Comparison of ENCODE assay signal across 13 cellular contexts in the genomic region with DNA sequence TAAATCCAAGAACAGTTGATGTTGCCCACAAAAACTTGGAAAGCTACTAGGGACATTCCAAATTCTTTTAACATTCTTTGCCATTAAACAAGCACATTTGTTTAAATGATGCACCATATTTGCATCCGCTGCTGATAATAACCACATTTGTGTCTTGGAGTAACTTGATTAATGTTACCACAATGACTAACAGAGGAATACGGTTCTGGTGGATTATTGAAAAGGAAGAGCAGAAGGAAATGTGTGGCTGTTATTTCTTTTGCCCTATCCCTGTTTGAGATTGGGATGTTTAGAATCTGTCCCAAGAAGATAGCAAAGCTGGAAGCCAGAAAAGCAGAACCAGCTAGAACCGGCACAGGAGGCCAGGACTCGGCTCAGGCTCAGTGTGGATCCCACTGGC. TPM values are rescaled to one million over a fixed set of nuclear protein-coding genes. Genes with fewer than 3 reads are reported as not detected.
A peak's percentile ranks its signal among the peaks of the same experiment; 100 is the strongest.
DNase-seq lines count a peak whose midpoint lies in the region; ATAC-seq and TF ChIP-seq lines count a peak whose summit lies in the region.
"Had no signal": no experiment of that assay in that cellular context is flagged by ENCODE, and none has a peak within 500 bp of the region (broad histone marks: within the 10 kb centered on the region; RNA-seq: fewer than 3 reads in every experiment).

No MANE protein-coding gene starts in this region.

- H3K9me3 ChIP-seq in SJCRH30 (replicated peaks) (no peaks in the 10 kb centered on the region), fibroblast of lung (ENCODE audit: control insufficient read depth, insufficient read depth, low read depth, low read length) (no peaks in the 10 kb centered on the region)
- H3K9me3 ChIP-seq: HAP-1, pancreas had no signal

- H3K4me3 ChIP-seq in SJCRH30: no peak overlapping the region
- no peak overlapping the region for H3K4me3 ChIP-seq in fibroblast of lung (replicated peaks in 1 of 4; ENCODE audit: control extremely low read depth in 1 of 4, insufficient read depth in 1 of 4, low read depth in 3 of 4, low read length in 4 of 4)
- H3K4me3 ChIP-seq: HAP-1 had no signal

- no peak overlapping the region for H3K9ac ChIP-seq in fibroblast of lung (ENCODE audit: insufficient read depth, low read length)

- peak overlapping the region; percentile 9; the same call in 1 of the 2 replicates for H3K27ac ChIP-seq in SJCRH30
- H3K27ac ChIP-seq in fibroblast of lung (ENCODE audit: insufficient read depth, low read length): peak overlapping the region; percentile 15

- no peaks in the 10 kb centered on the region for H3K27me3 ChIP-seq in SJCRH30
- H3K27me3 ChIP-seq in fibroblast of lung (ENCODE audit: control insufficient read depth, insufficient read depth, low read length): no peaks in the 10 kb centered on the region
- H3K27me3 ChIP-seq: pancreas had no signal

- ATAC-seq in GM21381 (IDR thresholded peaks at IDR 0.05; ENCODE audit: unreplicated experiment): no peak

- no peaks in the 10 kb centered on the region for H4K20me1 ChIP-seq in fibroblast of lung (ENCODE audit: control insufficient read depth, extremely low read depth, insufficient read depth, low read length)

- H3K36me3 ChIP-seq in SJCRH30 (no peaks in the 10 kb centered on the region), fibroblast of lung (ENCODE audit: control insufficient read depth, insufficient read depth, low read length) (no peaks in the 10 kb centered on the region)
- H3K36me3 ChIP-seq: HAP-1, pancreas had no signal

- no peak for TF ChIP-seq CTCF in fibroblast of lung (conservative IDR thresholded peaks at IDR 0.05 in 1 of 2, IDR thresholded peaks at IDR 0.05 in 1 of 2; ENCODE audit: low read depth in 1 of 2, low read length in 2 of 2)

- H3K79me2 ChIP-seq in fibroblast of lung (ENCODE audit: control insufficient read depth, insufficient read depth, low read length): no peaks in the 10 kb centered on the region

- H3K4me1 ChIP-seq in SJCRH30 (peaks cover 12% of the 10 kb centered on the region), fibroblast of lung (ENCODE audit: control insufficient read depth, extremely low read depth, insufficient read depth, low read length) (peaks cover 13% of the 10 kb centered on the region)
- H3K4me1 ChIP-seq: HAP-1, pancreas had no signal

- H3K4me2 ChIP-seq in fibroblast of lung (ENCODE audit: extremely low read depth, insufficient read depth, low read length): peak overlapping the region; percentile 3

- H2AFZ ChIP-seq in fibroblast of lung (ENCODE audit: low read length): no peak overlapping the region

- DNase-seq in GM03348 (ENCODE audit: low spot score) (peak; percentile 80), SJCRH30 (peak in 1 of 2 experiments; percentile 46), fibroblast of lung (ENCODE audit: low read depth in 2 of 2) (peak; percentile 96 to 99), renal cortical epithelial cell (ENCODE audit: low read depth) (peak; percentile 76), MV-4-11 (lab: John Stamatoyannopoulos, UW) (no peak), pons (ENCODE audit: low spot score) (no peak), midbrain (lab: John Stamatoyannopoulos, UW) (no peak)
- DNase-seq: activated T-cell treated with anti-CD3 and anti-CD28 coated beads, Interleukin-2, amount 50 U/mL, for 1 hour; NCI-H1105; pancreas; T1000 had no signal

RNA-seq across cellular contexts. Expression of gene RASGRP3, which starts 39.2 kb away (rescaled TPM):
- total RNA-seq in SJCRH30 (2014; rRNA removed; shearing (Covaris generic)): 2.0 and 2.8 TPM in 2 replicates
- total RNA-seq in fibroblast of lung (0.26 and 0.50 TPM in 2 replicates), renal cortical epithelial cell (2.4 and 8.9 TPM in 2 replicates)
- polyA plus RNA-seq in fibroblast of lung: 2.2 and 6.1 TPM in 2 replicates
- 2.0 and 2.3 TPM in 2 replicates for polyA plus RNA-seq in fibroblast of lung (2012)
- polyA minus RNA-seq in fibroblast of lung (ENCODE audit: low replicate concordance): 2.0 and 12.6 TPM in 2 replicates

Comparison
In these comparisons a context has a peak if more than half of its experiments do, and no peak if none do; other contexts are left out.
1. DNase-seq: peak in GM03348 (single experiment), fibroblast of lung (2 of 2) and renal cortical epithelial cell (single experiment); none in MV-4-11 (single experiment), pons (single experiment) and midbrain (single experiment).